Comparison of ENCODE assay signal across 1 cellular context in the genomic region with DNA sequence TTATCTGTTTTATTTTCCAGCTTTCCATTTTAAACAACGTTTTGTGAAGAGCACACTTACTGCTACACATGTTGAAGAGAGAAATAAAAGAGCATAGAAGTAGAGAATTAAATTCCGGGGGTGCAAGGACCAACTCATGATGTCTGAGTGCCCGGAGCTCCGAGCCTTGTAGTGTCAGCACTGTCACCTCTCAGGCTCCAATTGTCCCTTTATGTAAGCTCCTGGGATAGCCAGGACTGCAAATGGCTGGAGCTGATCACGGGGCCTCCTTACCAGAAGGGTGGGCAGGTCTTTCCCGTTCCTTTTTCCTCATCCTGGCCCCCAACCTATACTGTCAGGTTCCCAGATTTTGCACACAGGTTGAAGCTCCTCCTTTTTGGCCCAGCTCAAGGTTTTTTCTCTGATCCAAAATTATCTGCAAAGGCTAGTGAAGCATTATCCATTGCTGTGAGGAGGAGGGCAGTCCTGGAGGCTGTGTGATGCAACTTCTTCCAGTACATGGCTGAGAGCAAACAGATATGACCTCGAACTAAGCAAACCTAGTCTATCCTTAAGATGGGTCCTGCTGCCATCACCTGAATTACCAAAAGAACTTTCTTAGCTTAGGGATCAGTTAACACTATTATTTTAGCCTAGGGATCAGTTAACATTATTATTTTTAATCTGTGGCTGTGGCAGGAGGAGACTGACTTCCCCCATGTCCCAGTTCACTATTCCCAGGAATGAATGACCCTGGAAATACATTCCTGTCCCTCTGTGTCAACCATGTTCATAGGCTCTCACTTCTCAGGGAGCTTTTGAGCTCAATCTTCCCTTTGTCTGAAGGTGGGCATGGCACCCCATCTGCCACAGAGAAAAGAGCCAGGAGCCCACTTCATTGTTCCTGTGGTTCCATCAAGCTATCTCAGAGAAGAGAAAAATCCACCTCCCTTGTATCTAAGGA.
TF ChIP-seq lines count a peak whose summit lies in the region.

TSS of gene FGG (minus strand) at position 185 of the 943 bp plus-strand sequence. CDS start at position 138, 47 bp downstream.

TF ChIP-seq in HepG2, 621 proteins besides CTCF, POLR2A, EP300 and RAD21 (continued from another document and continues in another):
- TF ChIP-seq ATRX (CRISPR knock-in tag; IDR thresholded peaks at IDR 0.05; ENCODE audit: borderline replicate concordance), result no peak
- peak; percentile 47; the same call in 1 of the 2 replicates for TF ChIP-seq ZNF501 (CRISPR knock-in tag; IDR thresholded peaks at IDR 0.05)
- TF ChIP-seq, protein P1, sequence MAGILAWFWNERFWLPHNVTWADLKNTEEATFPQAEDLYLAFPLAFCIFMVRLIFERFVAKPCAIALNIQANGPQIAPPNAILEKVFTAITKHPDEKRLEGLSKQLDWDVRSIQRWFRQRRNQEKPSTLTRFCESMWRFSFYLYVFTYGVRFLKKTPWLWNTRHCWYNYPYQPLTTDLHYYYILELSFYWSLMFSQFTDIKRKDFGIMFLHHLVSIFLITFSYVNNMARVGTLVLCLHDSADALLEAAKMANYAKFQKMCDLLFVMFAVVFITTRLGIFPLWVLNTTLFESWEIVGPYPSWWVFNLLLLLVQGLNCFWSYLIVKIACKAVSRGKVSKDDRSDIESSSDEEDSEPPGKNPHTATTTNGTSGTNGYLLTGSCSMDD (CRISPR knock-in tag; IDR thresholded peaks at IDR 0.05), result no peak
- TF ChIP-seq U2AF1 (optimal IDR thresholded peaks at IDR 0.05; ENCODE audit: low read depth, low read length), result no peak
- TF ChIP-seq, protein P2, sequence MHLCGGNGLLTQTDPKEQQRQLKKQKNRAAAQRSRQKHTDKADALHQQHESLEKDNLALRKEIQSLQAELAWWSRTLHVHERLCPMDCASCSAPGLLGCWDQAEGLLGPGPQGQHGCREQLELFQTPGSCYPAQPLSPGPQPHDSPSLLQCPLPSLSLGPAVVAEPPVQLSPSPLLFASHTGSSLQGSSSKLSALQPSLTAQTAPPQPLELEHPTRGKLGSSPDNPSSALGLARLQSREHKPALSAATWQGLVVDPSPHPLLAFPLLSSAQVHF (CRISPR knock-in tag; IDR thresholded peaks at IDR 0.05), result no peak
- TF ChIP-seq HIC2 (CRISPR knock-in tag; IDR thresholded peaks at IDR 0.05; ENCODE audit: low read depth), result no peak
- no peak for TF ChIP-seq ZNF317 (CRISPR knock-in tag; IDR thresholded peaks at IDR 0.05)
- TF ChIP-seq ZNF879 (CRISPR knock-in tag; IDR thresholded peaks at IDR 0.05), result no peak
- TF ChIP-seq ELF3 (CRISPR knock-in tag; IDR thresholded peaks at IDR 0.05), result peak; percentile 54; the same call in 1 of the 2 replicates
- TF ChIP-seq ZNF549 (CRISPR knock-in tag; IDR thresholded peaks at IDR 0.05), result no peak
- TF ChIP-seq ATF4 (CRISPR knock-in tag; IDR thresholded peaks at IDR 0.05), result peak in 1 of 2 experiments; percentile 95; a peak in 2 of 4 replicates
- TF ChIP-seq ZNF839 (CRISPR knock-in tag; IDR thresholded peaks at IDR 0.05; ENCODE audit: borderline replicate concordance), result no peak
- TF ChIP-seq ZNF777 (CRISPR knock-in tag; IDR thresholded peaks at IDR 0.05), result no peak
- no peak for TF ChIP-seq ZNF597 (CRISPR knock-in tag; IDR thresholded peaks at IDR 0.05)
- no peak for TF ChIP-seq CC2D1A (CRISPR knock-in tag; IDR thresholded peaks at IDR 0.05)
- no peak for TF ChIP-seq ZFP37 (CRISPR knock-in tag; IDR thresholded peaks at IDR 0.05; ENCODE audit: borderline replicate concordance)
- TF ChIP-seq, protein P3, sequence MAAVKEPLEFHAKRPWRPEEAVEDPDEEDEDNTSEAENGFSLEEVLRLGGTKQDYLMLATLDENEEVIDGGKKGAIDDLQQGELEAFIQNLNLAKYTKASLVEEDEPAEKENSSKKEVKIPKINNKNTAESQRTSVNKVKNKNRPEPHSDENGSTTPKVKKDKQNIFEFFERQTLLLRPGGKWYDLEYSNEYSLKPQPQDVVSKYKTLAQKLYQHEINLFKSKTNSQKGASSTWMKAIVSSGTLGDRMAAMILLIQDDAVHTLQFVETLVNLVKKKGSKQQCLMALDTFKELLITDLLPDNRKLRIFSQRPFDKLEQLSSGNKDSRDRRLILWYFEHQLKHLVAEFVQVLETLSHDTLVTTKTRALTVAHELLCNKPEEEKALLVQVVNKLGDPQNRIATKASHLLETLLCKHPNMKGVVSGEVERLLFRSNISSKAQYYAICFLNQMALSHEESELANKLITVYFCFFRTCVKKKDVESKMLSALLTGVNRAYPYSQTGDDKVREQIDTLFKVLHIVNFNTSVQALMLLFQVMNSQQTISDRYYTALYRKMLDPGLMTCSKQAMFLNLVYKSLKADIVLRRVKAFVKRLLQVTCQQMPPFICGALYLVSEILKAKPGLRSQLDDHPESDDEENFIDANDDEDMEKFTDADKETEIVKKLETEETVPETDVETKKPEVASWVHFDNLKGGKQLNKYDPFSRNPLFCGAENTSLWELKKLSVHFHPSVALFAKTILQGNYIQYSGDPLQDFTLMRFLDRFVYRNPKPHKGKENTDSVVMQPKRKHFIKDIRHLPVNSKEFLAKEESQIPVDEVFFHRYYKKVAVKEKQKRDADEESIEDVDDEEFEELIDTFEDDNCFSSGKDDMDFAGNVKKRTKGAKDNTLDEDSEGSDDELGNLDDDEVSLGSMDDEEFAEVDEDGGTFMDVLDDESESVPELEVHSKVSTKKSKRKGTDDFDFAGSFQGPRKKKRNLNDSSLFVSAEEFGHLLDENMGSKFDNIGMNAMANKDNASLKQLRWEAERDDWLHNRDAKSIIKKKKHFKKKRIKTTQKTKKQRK (IDR thresholded peaks at IDR 0.05; ENCODE audit: low read length), result no peak
- TF ChIP-seq LCORL (IDR thresholded peaks at IDR 0.05), result no peak
- 0 out of 2 replicates have a peak, but pooled peaks have one; percentile 32 for TF ChIP-seq LCORL (CRISPR knock-in tag; IDR thresholded peaks at IDR 0.05)
- TF ChIP-seq TCF7L2 (IDR thresholded peaks at IDR 0.05; ENCODE audit: low read depth, low read length), result no peak
- no peak for TF ChIP-seq ZNF280B (CRISPR knock-in tag; IDR thresholded peaks at IDR 0.05; ENCODE audit: borderline replicate concordance)
- TF ChIP-seq XRCC5 (optimal IDR thresholded peaks at IDR 0.05; ENCODE audit: low read length), result no peak
- no peak for TF ChIP-seq TFDP1 (CRISPR knock-in tag; IDR thresholded peaks at IDR 0.05; ENCODE audit: borderline replicate concordance)
- no peak for TF ChIP-seq FOXK2 (IDR thresholded peaks at IDR 0.05)
- TF ChIP-seq, protein P4, sequence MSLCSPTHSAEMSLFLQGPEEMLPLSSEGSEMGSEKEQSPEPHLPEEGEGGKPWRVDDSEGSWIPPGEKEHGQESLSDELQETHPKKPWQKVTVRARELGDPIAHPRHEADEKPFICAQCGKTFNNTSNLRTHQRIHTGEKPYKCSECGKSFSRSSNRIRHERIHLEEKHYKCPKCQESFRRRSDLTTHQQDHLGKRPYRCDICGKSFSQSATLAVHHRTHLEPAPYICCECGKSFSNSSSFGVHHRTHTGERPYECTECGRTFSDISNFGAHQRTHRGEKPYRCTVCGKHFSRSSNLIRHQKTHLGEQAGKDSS (CRISPR knock-in tag; IDR thresholded peaks at IDR 0.05; ENCODE audit: borderline replicate concordance, low read depth), result no peak
- no peak for TF ChIP-seq ZNF512B (CRISPR knock-in tag; IDR thresholded peaks at IDR 0.05; ENCODE audit: borderline replicate concordance)
- no peak for TF ChIP-seq KLF11 (CRISPR knock-in tag; IDR thresholded peaks at IDR 0.05)
- no peak for TF ChIP-seq TRAFD1 (CRISPR knock-in tag; IDR thresholded peaks at IDR 0.05; ENCODE audit: borderline replicate concordance)
- TF ChIP-seq TBP (CRISPR knock-in tag; IDR thresholded peaks at IDR 0.05), result no peak
- TF ChIP-seq ZNF746 (CRISPR knock-in tag; IDR thresholded peaks at IDR 0.05), result no peak; the same call in 1 of the 2 replicates
- no peak for TF ChIP-seq BHLHE40 (IDR thresholded peaks at IDR 0.05; ENCODE audit: low read length)
- TF ChIP-seq MBD4 (IDR thresholded peaks at IDR 0.05; ENCODE audit: borderline replicate concordance, low read length), result no peak
- TF ChIP-seq ADNP (CRISPR knock-in tag; IDR thresholded peaks at IDR 0.05), result no peak
- TF ChIP-seq BCL6 (CRISPR knock-in tag; IDR thresholded peaks at IDR 0.05), result peak; percentile 83
- no peak for TF ChIP-seq ZIK1 (CRISPR knock-in tag; IDR thresholded peaks at IDR 0.05; ENCODE audit: borderline replicate concordance, low read depth)
- no peak for TF ChIP-seq TAF15 (IDR thresholded peaks at IDR 0.05; ENCODE audit: low read depth, low read length, poor library complexity, severe bottlenecking)
- TF ChIP-seq, protein P5, sequence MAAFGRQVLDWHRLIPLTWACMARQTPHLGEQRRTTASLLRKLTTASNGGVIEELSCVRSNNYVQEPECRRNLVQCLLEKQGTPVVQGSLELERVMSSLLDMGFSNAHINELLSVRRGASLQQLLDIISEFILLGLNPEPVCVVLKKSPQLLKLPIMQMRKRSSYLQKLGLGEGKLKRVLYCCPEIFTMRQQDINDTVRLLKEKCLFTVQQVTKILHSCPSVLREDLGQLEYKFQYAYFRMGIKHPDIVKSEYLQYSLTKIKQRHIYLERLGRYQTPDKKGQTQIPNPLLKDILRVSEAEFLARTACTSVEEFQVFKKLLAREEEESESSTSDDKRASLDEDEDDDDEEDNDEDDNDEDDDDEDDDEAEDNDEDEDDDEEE (CRISPR knock-in tag; IDR thresholded peaks at IDR 0.05), result no peak
